In the genomic region with DNA sequence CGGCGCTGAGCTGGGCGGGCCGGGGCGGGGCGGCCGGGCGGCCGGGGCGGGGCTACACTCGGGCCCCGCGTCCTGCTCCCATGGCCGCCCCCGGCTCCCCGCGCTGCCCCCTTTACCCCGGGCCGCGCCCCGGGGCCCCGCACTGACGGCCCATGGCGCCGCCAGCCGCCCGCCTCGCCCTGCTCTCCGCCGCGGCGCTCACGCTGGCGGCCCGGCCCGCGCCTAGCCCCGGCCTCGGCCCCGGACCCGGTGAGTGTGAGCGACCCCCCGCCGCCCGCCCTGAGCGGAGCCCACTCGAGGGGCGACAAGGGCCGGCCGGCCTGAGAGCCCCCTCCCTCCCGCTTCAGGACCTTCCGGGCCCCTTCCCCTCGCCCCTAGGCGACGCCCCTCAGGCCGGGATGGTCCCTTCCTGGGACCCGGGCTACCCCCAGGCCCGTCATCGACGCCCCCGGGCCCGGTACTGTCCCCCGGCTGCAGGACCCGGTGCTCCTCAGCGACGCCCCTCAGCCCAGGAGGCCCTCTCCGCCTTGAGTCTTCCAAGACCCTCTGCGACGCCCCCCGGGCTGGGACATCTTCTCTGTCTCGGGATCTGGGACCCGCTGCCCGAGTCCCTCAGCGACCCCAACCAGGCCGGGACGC, we compare ENCODE assay signal across 8 cellular contexts. TPM values are rescaled to one million over a fixed set of nuclear protein-coding genes. Genes with fewer than 3 reads are reported as not detected.
DNase-seq lines count a peak whose midpoint lies in the region; ATAC-seq and TF ChIP-seq lines count a peak whose summit lies in the region.

A gene with protein sequence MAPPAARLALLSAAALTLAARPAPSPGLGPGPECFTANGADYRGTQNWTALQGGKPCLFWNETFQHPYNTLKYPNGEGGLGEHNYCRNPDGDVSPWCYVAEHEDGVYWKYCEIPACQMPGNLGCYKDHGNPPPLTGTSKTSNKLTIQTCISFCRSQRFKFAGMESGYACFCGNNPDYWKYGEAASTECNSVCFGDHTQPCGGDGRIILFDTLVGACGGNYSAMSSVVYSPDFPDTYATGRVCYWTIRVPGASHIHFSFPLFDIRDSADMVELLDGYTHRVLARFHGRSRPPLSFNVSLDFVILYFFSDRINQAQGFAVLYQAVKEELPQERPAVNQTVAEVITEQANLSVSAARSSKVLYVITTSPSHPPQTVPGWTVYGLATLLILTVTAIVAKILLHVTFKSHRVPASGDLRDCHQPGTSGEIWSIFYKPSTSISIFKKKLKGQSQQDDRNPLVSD (plus strand): TSS at position 57 of the 639 bp plus-strand sequence. CDS start 96 bp downstream, at position 153.

- H3K27ac ChIP-seq in RWPE2 (ENCODE audit: poor library complexity, severe bottlenecking) (peak within 1 kb of the TSS; percentile 37), ovary (peak within 1 kb of the TSS; percentile 51 to 61)

- intact Hi-C loops in ovary (cut with DNase I): loop anchor here in 2 of 4 donors (5.0 to 10.0 kb wide), 2 partner anchors 79 to 82 kb away; no protein-coding TSS in a partner anchor

- WGBS in ovary, 3 donors: 1 to 3% (median 2%) methylated on average over 15 to 74 of the region's 76 CpGs

- no peak for TF ChIP-seq CTCF in RWPE2 (IDR thresholded peaks at IDR 0.05; ENCODE audit: poor library complexity, severe bottlenecking)
- no peak for TF ChIP-seq CTCF in fibroblast of the aortic adventitia (IDR thresholded peaks at IDR 0.05; ENCODE audit: insufficient read depth, low read length)
- no peak for TF ChIP-seq CTCF in ovary (IDR thresholded peaks at IDR 0.05)

- H3K4me3 ChIP-seq in RWPE2 (ENCODE audit: severe bottlenecking): peak within 1 kb of the TSS; percentile 63
- H3K4me3 ChIP-seq in fibroblast of the aortic adventitia (ENCODE audit: low read depth, low read length): peak within 1 kb of the TSS; percentile 73
- peak within 1 kb of the TSS; percentile 92 for H3K4me3 ChIP-seq in ovary

- H3K4me1 ChIP-seq in RWPE2 (ENCODE audit: insufficient read depth, poor library complexity, severe bottlenecking) (peaks cover 13% of the 10 kb centered on the region), ovary (ENCODE audit: insufficient read depth) (peaks cover 6% of the 10 kb centered on the region)

- TF ChIP-seq POLR2A in ovary (IDR thresholded peaks at IDR 0.05): no peak

- ATAC-seq in GM19023 (IDR thresholded peaks at IDR 0.05; ENCODE audit: unreplicated experiment): peak; percentile 14
- ATAC-seq in RWPE2 (ENCODE audit: low read depth): no peak
- no peak for ATAC-seq in HG03280 (IDR thresholded peaks at IDR 0.05; ENCODE audit: unreplicated experiment)

- H3K9me3 ChIP-seq in RWPE2 (ENCODE audit: severe bottlenecking): no peaks in the 10 kb centered on the region
- H3K9me3 ChIP-seq in ovary: no peaks in the 10 kb centered on the region

- DNase-seq in RWPE2 (ENCODE audit: low spot score) (no peak), fibroblast of the aortic adventitia (ENCODE audit: low read depth) (no peak), ovary (peak; percentile 41 to 68 (median 55)), T1000 (lab: John Stamatoyannopoulos, UW) (no peak), COLO668 (lab: John Stamatoyannopoulos, UW; ENCODE audit: unreplicated experiment) (no peak)
- no peak for DNase-seq in stimulated activated naive CD4-positive, alpha-beta T cell (lab: John Stamatoyannopoulos, UW)

- H3K27me3 ChIP-seq in RWPE2 (ENCODE audit: insufficient read depth, poor library complexity, severe bottlenecking): no peaks in the 10 kb centered on the region
- H3K27me3 ChIP-seq in ovary: no peaks in the 10 kb centered on the region

- no peaks in the 10 kb centered on the region for H3K36me3 ChIP-seq in RWPE2 (ENCODE audit: low read depth)
- no peaks in the 10 kb centered on the region for H3K36me3 ChIP-seq in ovary

- no peak for TF ChIP-seq EP300 in ovary (IDR thresholded peaks at IDR 0.05)

RNA-seq across cellular contexts. Expression of the gene that starts here (rescaled TPM):
- total RNA-seq in fibroblast of the aortic adventitia (ENCODE audit: low replicate concordance): 2.5 and 5.7 TPM in 2 replicates
- 10 to 100 TPM; 20.5 to 49.5 (median 40.1) TPM for total RNA-seq in ovary
- 10 to 100 TPM; 15.4 to 32.6 TPM for polyA plus RNA-seq in ovary

Comparison
In these comparisons a context has a peak if more than half of its experiments do, and no peak if none do; other contexts are left out.
1. DNase-seq: peak in ovary (5 of 5); none in RWPE2 (single experiment), fibroblast of the aortic adventitia (single experiment), T1000 (single experiment), COLO668 (single experiment) and stimulated activated naive CD4-positive, alpha-beta T cell (0 of 6).
2. Peak in every context shown above with its lines, with median percentiles within 50 percentile points of each other: H3K4me3 ChIP-seq.